ENCODE assay signal across 1 cellular context in the genomic region with DNA sequence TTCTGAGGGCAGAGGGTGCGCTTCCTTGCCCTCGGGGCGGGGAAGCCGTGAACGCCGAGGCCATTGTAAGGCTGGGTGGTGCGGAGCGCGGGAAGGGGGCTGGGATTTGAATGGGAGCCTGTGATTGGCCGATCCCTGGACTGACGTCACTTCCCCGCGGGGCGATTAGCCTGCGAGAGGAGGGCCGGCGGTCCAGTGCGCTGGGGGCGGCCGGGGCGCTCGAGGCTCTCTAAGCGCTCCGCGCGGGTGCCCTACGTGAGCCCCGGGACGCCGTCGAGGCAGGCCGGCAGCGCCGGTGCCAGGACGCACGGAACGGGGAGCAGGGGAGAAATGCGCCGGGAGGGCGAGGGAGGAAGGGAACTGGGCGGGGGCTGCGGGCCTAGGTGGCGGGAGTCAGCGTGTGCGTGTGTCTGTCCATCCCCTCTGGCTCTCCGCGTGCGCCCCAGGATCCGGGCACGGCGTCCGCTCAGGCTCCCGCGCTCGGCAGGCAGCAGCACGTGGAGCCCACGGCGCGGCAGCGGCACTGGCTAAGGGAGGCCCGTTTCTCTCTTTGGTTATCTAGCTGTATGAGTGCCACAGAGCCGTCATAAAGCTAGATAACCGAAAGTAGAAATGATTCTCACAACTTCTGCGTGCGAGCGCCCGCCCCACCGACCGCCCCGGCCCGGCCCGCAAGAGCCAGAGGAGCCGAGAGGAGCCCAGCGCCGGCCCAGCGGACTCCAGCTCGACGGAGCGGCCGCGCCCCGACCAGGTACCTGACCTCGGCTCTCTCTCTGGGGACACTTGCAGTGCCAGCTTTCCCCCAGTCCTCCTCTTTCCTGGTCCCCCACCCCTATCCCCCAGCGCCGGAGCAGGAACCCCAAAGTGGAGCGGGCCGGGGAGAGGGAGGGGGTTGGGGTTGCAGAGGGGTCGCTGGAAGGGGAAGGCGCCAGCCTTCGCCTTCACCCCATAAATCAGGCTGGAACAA.
A peak's percentile ranks its signal among the peaks of the same experiment; 100 is the strongest.
TF ChIP-seq lines count a peak whose summit lies in the region.

No MANE protein-coding gene starts in this region.

TF ChIP-seq in GM23338, 12 proteins besides CTCF, POLR2A, EP300 and RAD21 (continued from another document):
- no peak for TF ChIP-seq STAT1 (IDR thresholded peaks at IDR 0.05; ENCODE audit: unreplicated experiment)
- TF ChIP-seq, protein P1, sequence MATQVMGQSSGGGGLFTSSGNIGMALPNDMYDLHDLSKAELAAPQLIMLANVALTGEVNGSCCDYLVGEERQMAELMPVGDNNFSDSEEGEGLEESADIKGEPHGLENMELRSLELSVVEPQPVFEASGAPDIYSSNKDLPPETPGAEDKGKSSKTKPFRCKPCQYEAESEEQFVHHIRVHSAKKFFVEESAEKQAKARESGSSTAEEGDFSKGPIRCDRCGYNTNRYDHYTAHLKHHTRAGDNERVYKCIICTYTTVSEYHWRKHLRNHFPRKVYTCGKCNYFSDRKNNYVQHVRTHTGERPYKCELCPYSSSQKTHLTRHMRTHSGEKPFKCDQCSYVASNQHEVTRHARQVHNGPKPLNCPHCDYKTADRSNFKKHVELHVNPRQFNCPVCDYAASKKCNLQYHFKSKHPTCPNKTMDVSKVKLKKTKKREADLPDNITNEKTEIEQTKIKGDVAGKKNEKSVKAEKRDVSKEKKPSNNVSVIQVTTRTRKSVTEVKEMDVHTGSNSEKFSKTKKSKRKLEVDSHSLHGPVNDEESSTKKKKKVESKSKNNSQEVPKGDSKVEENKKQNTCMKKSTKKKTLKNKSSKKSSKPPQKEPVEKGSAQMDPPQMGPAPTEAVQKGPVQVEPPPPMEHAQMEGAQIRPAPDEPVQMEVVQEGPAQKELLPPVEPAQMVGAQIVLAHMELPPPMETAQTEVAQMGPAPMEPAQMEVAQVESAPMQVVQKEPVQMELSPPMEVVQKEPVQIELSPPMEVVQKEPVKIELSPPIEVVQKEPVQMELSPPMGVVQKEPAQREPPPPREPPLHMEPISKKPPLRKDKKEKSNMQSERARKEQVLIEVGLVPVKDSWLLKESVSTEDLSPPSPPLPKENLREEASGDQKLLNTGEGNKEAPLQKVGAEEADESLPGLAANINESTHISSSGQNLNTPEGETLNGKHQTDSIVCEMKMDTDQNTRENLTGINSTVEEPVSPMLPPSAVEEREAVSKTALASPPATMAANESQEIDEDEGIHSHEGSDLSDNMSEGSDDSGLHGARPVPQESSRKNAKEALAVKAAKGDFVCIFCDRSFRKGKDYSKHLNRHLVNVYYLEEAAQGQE (IDR thresholded peaks at IDR 0.05; ENCODE audit: unreplicated experiment) = peak; percentile 27
- TF ChIP-seq, protein P2, sequence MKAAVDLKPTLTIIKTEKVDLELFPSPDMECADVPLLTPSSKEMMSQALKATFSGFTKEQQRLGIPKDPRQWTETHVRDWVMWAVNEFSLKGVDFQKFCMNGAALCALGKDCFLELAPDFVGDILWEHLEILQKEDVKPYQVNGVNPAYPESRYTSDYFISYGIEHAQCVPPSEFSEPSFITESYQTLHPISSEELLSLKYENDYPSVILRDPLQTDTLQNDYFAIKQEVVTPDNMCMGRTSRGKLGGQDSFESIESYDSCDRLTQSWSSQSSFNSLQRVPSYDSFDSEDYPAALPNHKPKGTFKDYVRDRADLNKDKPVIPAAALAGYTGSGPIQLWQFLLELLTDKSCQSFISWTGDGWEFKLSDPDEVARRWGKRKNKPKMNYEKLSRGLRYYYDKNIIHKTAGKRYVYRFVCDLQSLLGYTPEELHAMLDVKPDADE (IDR thresholded peaks at IDR 0.05) = no peak
- TF ChIP-seq POLR2AphosphoS5 (IDR thresholded peaks at IDR 0.05; ENCODE audit: low read depth) = no peak; the same call in 1 of the 2 replicates
